Comparison of ENCODE assay signal across 8 cellular contexts in the genomic region with DNA sequence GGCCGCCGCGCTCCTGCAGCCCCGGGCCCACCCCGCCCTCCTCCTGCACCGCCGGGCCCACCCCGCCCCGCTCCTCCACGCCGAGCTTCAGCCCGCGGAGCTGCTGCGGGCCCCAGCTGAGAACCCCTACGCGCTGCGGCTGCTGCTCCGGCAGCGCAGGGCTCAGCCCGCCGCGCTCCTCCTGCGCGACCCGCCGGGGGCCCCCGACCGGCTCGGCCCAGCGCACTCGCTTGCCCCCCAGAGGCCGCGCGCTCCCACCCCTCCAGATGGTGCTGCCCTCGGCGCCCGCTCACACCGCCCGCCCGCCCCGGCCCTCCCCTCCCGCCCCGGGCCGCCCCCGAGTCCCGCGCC. TPM values are rescaled to one million over a fixed set of nuclear protein-coding genes. Genes with fewer than 3 reads are reported as not detected.
A peak's percentile ranks its signal among the peaks of the same experiment; 100 is the strongest.
DNase-seq lines count a peak whose midpoint lies in the region; ATAC-seq, FAIRE-seq and TF ChIP-seq lines count a peak whose summit lies in the region.

No MANE protein-coding gene starts in this region.

- H3K9ac ChIP-seq in astrocyte (ENCODE audit: low read length): no peak overlapping the region

- peak overlapping the region; percentile 60 for H3K4me3 ChIP-seq in astrocyte (ENCODE audit: insufficient read depth, low read depth, low read length)

- intact Hi-C loops in CD4-positive, alpha-beta T cell (cut with DNase I, micrococcal nuclease): loop anchor here (5.0 kb wide), 3 partner anchors 173 to 467 kb away; partner anchors contain the start of genes ACAP2 (in 1 of the 2) and TFRC (in 1 of the 2)
- intact Hi-C loops in posterior vena cava (cut with DNase I): no loop called here

- H3K36me3 Mint-ChIP-seq in CD4-positive, alpha-beta T cell (ENCODE audit: low read depth): peaks cover 18% of the 10 kb centered on the region
- H3K36me3 Mint-ChIP-seq in astrocyte (ENCODE audit: low read depth, unreplicated experiment): no peaks in the 10 kb centered on the region
- peaks cover 2% of the 10 kb centered on the region for H3K36me3 Mint-ChIP-seq in memory B cell

- no peaks in the 10 kb centered on the region for H3K36me3 ChIP-seq in astrocyte (ENCODE audit: insufficient read depth, low read length)

- H3K4me1 Mint-ChIP-seq in CD4-positive, alpha-beta T cell (ENCODE audit: low read depth): peaks cover 39% of the 10 kb centered on the region
- peaks cover 16% of the 10 kb centered on the region for H3K4me1 Mint-ChIP-seq in astrocyte (ENCODE audit: low read depth, unreplicated experiment)
- peaks cover 30% of the 10 kb centered on the region for H3K4me1 Mint-ChIP-seq in memory B cell

- H3K4me3 Mint-ChIP-seq in CD4-positive, alpha-beta T cell: peak overlapping the region; percentile 25
- H3K4me3 Mint-ChIP-seq in astrocyte (ENCODE audit: unreplicated experiment): no peak overlapping the region
- H3K4me3 Mint-ChIP-seq in memory B cell: peak overlapping the region; percentile 78

- peaks cover 23% of the 10 kb centered on the region for H4K20me1 ChIP-seq in astrocyte (ENCODE audit: insufficient read depth, low read length)

- no peak for FAIRE-seq in astrocyte (lab: Jason Lieb, UNC)

- H3K4me2 ChIP-seq in astrocyte (ENCODE audit: low read length): peak overlapping the region; percentile 85

- CTCF ChIA-PET in CD4-positive, alpha-beta T cell (lab: Charles Lee): interaction anchor here (1.7 to 4.8 kb wide), 3 partner anchors 14 to 59 kb away, joined by 5 to 91 read pairs (median 7); no protein-coding TSS in a partner anchor

- H3K27me3 Mint-ChIP-seq in CD4-positive, alpha-beta T cell: no peaks in the 10 kb centered on the region
- H3K27me3 Mint-ChIP-seq in astrocyte (ENCODE audit: low read depth, unreplicated experiment) (no peaks in the 10 kb centered on the region), memory B cell (no peaks in the 10 kb centered on the region)

- no peak for TF ChIP-seq CTCF in CD4-positive, alpha-beta T cell (IDR thresholded peaks at IDR 0.05)
- TF ChIP-seq CTCF in astrocyte (IDR thresholded peaks at IDR 0.05; ENCODE audit: insufficient read depth, low read depth, low read length): no peak
- no peak for TF ChIP-seq CTCF in GM20000 (IDR thresholded peaks at IDR 0.05; ENCODE audit: extremely low read depth, missing control alignments)

- H3K27ac ChIP-seq in CD4-positive, alpha-beta T cell (ENCODE audit: low read depth, low read length): peak overlapping the region; percentile 98
- no peak overlapping the region for H3K27ac ChIP-seq in astrocyte (ENCODE audit: low read depth, low read length)

- H3K9me3 Mint-ChIP-seq in CD4-positive, alpha-beta T cell: no peaks in the 10 kb centered on the region
- H3K9me3 Mint-ChIP-seq in astrocyte (ENCODE audit: unreplicated experiment): no peaks in the 10 kb centered on the region
- no peaks in the 10 kb centered on the region for H3K9me3 Mint-ChIP-seq in memory B cell

- no peaks in the 10 kb centered on the region for H3K9me3 ChIP-seq in CD4-positive, alpha-beta T cell (ENCODE audit: control insufficient read depth, low read length)
- H3K9me3 ChIP-seq in astrocyte (ENCODE audit: insufficient read depth, low read depth, low read length): no peaks in the 10 kb centered on the region

- peak overlapping the region; percentile 99 for H3K27ac Mint-ChIP-seq in CD4-positive, alpha-beta T cell
- H3K27ac Mint-ChIP-seq in astrocyte (ENCODE audit: unreplicated experiment) (no peak overlapping the region), memory B cell (peak overlapping the region; percentile 100)

- DNase-seq in CD4-positive, alpha-beta T cell: no peak
- no peak for DNase-seq in astrocyte (ENCODE audit: low read depth)
- no peak for DNase-seq in memory B cell (ENCODE audit: low spot score in 2 of 2)
- DNase-seq in GM20000 (ENCODE audit: low spot score): no peak
- no peak for DNase-seq in HuH-7.5 (ENCODE audit: low spot score)
- DNase-seq in posterior vena cava (ENCODE audit: low spot score): no peak

- H2AFZ ChIP-seq in astrocyte (ENCODE audit: low read depth, low read length): no peak overlapping the region

- no peaks in the 10 kb centered on the region for H3K27me3 ChIP-seq in CD4-positive, alpha-beta T cell (ENCODE audit: control insufficient read depth, insufficient read depth, low read length)
- no peaks in the 10 kb centered on the region for H3K27me3 ChIP-seq in astrocyte (ENCODE audit: insufficient read depth, low read length)

- peaks cover 18% of the 10 kb centered on the region for H3K79me2 ChIP-seq in astrocyte (ENCODE audit: insufficient read depth, low read length)

- H3K4me1 ChIP-seq in astrocyte (ENCODE audit: insufficient read depth, low read length): peaks cover 22% of the 10 kb centered on the region

- peak; percentile 15 for ATAC-seq in CD4-positive, alpha-beta T cell (ENCODE audit: poor library complexity)
- peak; percentile 25 for ATAC-seq in GM19455 (IDR thresholded peaks at IDR 0.05; ENCODE audit: unreplicated experiment)
- ATAC-seq in HG03565 (IDR thresholded peaks at IDR 0.05; ENCODE audit: unreplicated experiment): peak; percentile 10
- ATAC-seq in memory B cell (ENCODE audit: low read depth): peak; percentile 18

- POLR2A ChIA-PET in CD4-positive, alpha-beta T cell (lab: Charles Lee): interaction anchor here (0.9 to 7.6 kb wide), 5 partner anchors 9 to 366 kb away, joined by 3 to 231 read pairs (median 7); partner anchors contain the start of gene PPP1R2

RNA-seq across cellular contexts. Expression of gene TNK2, which starts 0.9 kb away (rescaled TPM):
- 100 to 1,000 TPM; 161 to 171 TPM for total RNA-seq in CD4-positive, alpha-beta T cell
- 37.1 and 39.1 TPM in 2 replicates for total RNA-seq in astrocyte
- 10 to 100 TPM; 24.3 to 34.1 TPM for total RNA-seq in posterior vena cava

Comparison
In these comparisons a context has a peak if more than half of its experiments do, and no peak if none do; other contexts are left out.
1. intact Hi-C loops: an anchor here in CD4-positive, alpha-beta T cell (5.0 kb wide); none called in posterior vena cava.